Comparison of ENCODE assay signal across 10 cellular contexts in the genomic region with DNA sequence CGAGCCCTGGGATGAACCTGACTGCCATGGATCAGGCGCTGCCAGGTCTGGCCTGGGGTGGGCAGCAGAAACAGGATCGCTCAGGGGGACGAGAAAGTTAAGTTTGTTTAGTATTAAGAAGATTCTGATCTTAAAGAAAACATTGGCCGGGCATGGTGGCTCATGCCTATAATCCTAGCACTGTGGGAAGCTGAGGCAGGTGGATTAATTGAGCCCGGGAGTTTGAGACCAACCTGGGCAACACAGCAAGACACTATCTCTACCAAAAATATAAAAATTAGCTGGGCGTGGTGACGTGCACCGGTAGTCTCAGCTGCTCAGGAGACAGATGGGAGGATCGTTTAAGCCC. TPM values are rescaled to one million over a fixed set of nuclear protein-coding genes. Genes with fewer than 3 reads are reported as not detected.
DNase-seq lines count a peak whose midpoint lies in the region; ATAC-seq, FAIRE-seq and TF ChIP-seq lines count a peak whose summit lies in the region.
"Had no signal": no experiment of that assay in that cellular context is flagged by ENCODE, and none has a peak within 500 bp of the region (broad histone marks: within the 10 kb centered on the region; RNA-seq: fewer than 3 reads in every experiment).

No MANE protein-coding gene starts in this region.

- no peaks in the 10 kb centered on the region for H4K20me1 ChIP-seq in HepG2 (ENCODE audit: insufficient read depth, low read length)

- no peak for DNase-seq in HepG2 (ENCODE audit: low spot score)
- DNase-seq in right lobe of liver = no peak
- no peak for DNase-seq in activated naive CD8-positive, alpha-beta T cell treated with anti-CD3 and anti-CD28 coated beads, Interleukin-2, amount 10 ng/mL, durations not matched to agents 7 days and 5 days
- no peak for DNase-seq in mesenchymal stem cell
- DNase-seq in uterus = no peak
- DNase-seq: SHP77 had no signal

- H3K36me3 Mint-ChIP-seq in activated naive CD8-positive, alpha-beta T cell treated with anti-CD3 and anti-CD28 coated beads, Interleukin-2, amount 10 ng/mL, durations not matched to agents 7 days and 5 days = no peaks in the 10 kb centered on the region
- H3K36me3 Mint-ChIP-seq: memory B cell had no signal

- peaks cover 10% of the 10 kb centered on the region for H3K79me2 ChIP-seq in HepG2 (ENCODE audit: insufficient read depth, low read length)

- H3K27me3 ChIP-seq in HepG2 (ENCODE audit: control insufficient read depth in 1 of 2, insufficient read depth in 2 of 2, low read length in 2 of 2) (no peaks in the 10 kb centered on the region), right lobe of liver (no peaks in the 10 kb centered on the region), mesenchymal stem cell (ENCODE audit: control insufficient read depth in 1 of 2, insufficient read depth in 1 of 2, low read length in 2 of 2) (no peaks in the 10 kb centered on the region), uterus (no peaks in the 10 kb centered on the region)

- TF ChIP-seq POLR2A in HepG2 (IDR thresholded peaks at IDR 0.05; ENCODE audit: insufficient read depth in 1 of 2, low read depth in 2 of 2, low read length in 2 of 2) (no peak), right lobe of liver (IDR thresholded peaks at IDR 0.05) (no peak), uterus (IDR thresholded peaks at IDR 0.05) (no peak)

- H3K4me3 ChIP-seq in HepG2 (replicated peaks in 1 of 3; ENCODE audit: insufficient read depth in 1 of 3, low read depth in 2 of 3, low read length in 3 of 3) (peak overlapping the region; percentile 34 to 66 (median 54); a peak in 5 of 6 replicates), right lobe of liver (no peak overlapping the region), mesenchymal stem cell (ENCODE audit: insufficient read depth in 1 of 2, low read depth in 1 of 2, low read length in 2 of 2) (peak overlapping the region; percentile 44 to 55), uterus (peak overlapping the region; percentile 22 to 64)

- H3K4me1 ChIP-seq in HepG2 (ENCODE audit: insufficient read depth, low read length) = peaks cover 46% of the 10 kb centered on the region
- peaks cover 0 to 1% (median 0%) of the 10 kb centered on the region in 4 donors for H3K4me1 ChIP-seq in right lobe of liver
- peaks cover 19% of the 10 kb centered on the region for H3K4me1 ChIP-seq in mesenchymal stem cell (ENCODE audit: control insufficient read depth, insufficient read depth, low read depth, low read length)
- H3K4me1 ChIP-seq in uterus = no peaks in the 10 kb centered on the region

- TF ChIP-seq EP300 in HepG2 (IDR thresholded peaks at IDR 0.05; ENCODE audit: low read depth in 2 of 2, low read length in 2 of 2) (no peak), HepG2 (CRISPR knock-in tag; IDR thresholded peaks at IDR 0.05; ENCODE audit: borderline replicate concordance) (no peak)

- peak overlapping the region in 1 of 2 experiments; percentile 48 for H3K18ac ChIP-seq in mesenchymal stem cell (ENCODE audit: low read depth in 1 of 2, low read length in 2 of 2)

- H3K27ac Mint-ChIP-seq in activated naive CD8-positive, alpha-beta T cell treated with anti-CD3 and anti-CD28 coated beads, Interleukin-2, amount 10 ng/mL, durations not matched to agents 7 days and 5 days = no peak overlapping the region
- H3K27ac Mint-ChIP-seq: memory B cell had no signal

- H4K91ac ChIP-seq in mesenchymal stem cell (ENCODE audit: low read length) = no peak overlapping the region

- WGBS in HepG2 (ENCODE audit: low lambda C conversion rate) = 26% methylated on average over 3 of the region's 10 CpGs
- 75% methylated on average over 10 of the region's 10 CpGs for WGBS in right lobe of liver (ENCODE audit: insufficient coverage, low coverage, low lambda C conversion rate, missing lambda C conversion rate)
- WGBS in mesenchymal stem cell = 74% methylated on average over 9 of the region's 10 CpGs

- no peak for TF ChIP-seq CTCF in HepG2 (CRISPR knock-in tag; IDR thresholded peaks at IDR 0.05)
- no peak for TF ChIP-seq CTCF in right lobe of liver (IDR thresholded peaks at IDR 0.05)
- TF ChIP-seq CTCF in uterus (IDR thresholded peaks at IDR 0.05) = no peak

- H2BK120ac ChIP-seq in mesenchymal stem cell (ENCODE audit: low read depth, low read length) = no peak overlapping the region

- peak overlapping the region; percentile 5 for H2BK5ac ChIP-seq in mesenchymal stem cell (ENCODE audit: low read depth, low read length, poor library complexity, severe bottlenecking)

- H2BK15ac ChIP-seq in mesenchymal stem cell (ENCODE audit: low read depth, poor library complexity, severe bottlenecking) = no peak overlapping the region

- no peak for TF ChIP-seq RAD21 in HepG2 (CRISPR knock-in tag; IDR thresholded peaks at IDR 0.05)

- peak overlapping the region in 1 of 2 experiments; percentile 1 for H2BK12ac ChIP-seq in mesenchymal stem cell (ENCODE audit: low read length in 2 of 2)

- H3K27ac ChIP-seq in HepG2 (ENCODE audit: extremely low read length, insufficient read depth, low read length) = no peak overlapping the region
- H3K27ac ChIP-seq in right lobe of liver = peak overlapping the region in 1 of 3 donors; percentile 26
- peak overlapping the region; percentile 70 for H3K27ac ChIP-seq in mesenchymal stem cell (ENCODE audit: low read length, poor library complexity, severe bottlenecking)
- H3K27ac ChIP-seq in uterus = peak overlapping the region; percentile 95 to 98

- no peak overlapping the region for H3K23ac ChIP-seq in mesenchymal stem cell (ENCODE audit: low read length in 2 of 2)

- no peak for FAIRE-seq in HepG2 (lab: Jason Lieb, UNC)

- peak overlapping the region; percentile 64 for H3K4me3 Mint-ChIP-seq in activated naive CD8-positive, alpha-beta T cell treated with anti-CD3 and anti-CD28 coated beads, Interleukin-2, amount 10 ng/mL, durations not matched to agents 7 days and 5 days

- H2AFZ ChIP-seq in HepG2 (ENCODE audit: low read length) (no peak overlapping the region), mesenchymal stem cell (ENCODE audit: low read depth, low read length) (no peak overlapping the region)

- BruUV-seq in HepG2 (replicated peaks; lab: Mats Ljungman, UMichigan) = no TSS peak

- H3K4me1 Mint-ChIP-seq in activated naive CD8-positive, alpha-beta T cell treated with anti-CD3 and anti-CD28 coated beads, Interleukin-2, amount 10 ng/mL, durations not matched to agents 7 days and 5 days = peaks cover 12% of the 10 kb centered on the region

- H3K9ac ChIP-seq in HepG2 (ENCODE audit: insufficient read depth, low read depth, low read length) = peak overlapping the region; percentile 54; the same call in 1 of the 2 replicates
- H3K9ac ChIP-seq in mesenchymal stem cell (ENCODE audit: low read length) = peak overlapping the region; percentile 43

- H3K27me3 Mint-ChIP-seq in activated naive CD8-positive, alpha-beta T cell treated with anti-CD3 and anti-CD28 coated beads, Interleukin-2, amount 10 ng/mL, durations not matched to agents 7 days and 5 days = no peaks in the 10 kb centered on the region
- H3K27me3 Mint-ChIP-seq: memory B cell had no signal

- in situ Hi-C loops in HepG2 (cut with HindIII; ENCODE audit: extremely low pct_ligation_motif_present, low pct_unique_long_range_greater_than_20kb) = no loop called here

- no peak overlapping the region for H4K8ac ChIP-seq in mesenchymal stem cell (ENCODE audit: low read length)

- no peak for ATAC-seq in HepG2
- ATAC-seq in right lobe of liver = no peak
- no peak for ATAC-seq in activated naive CD8-positive, alpha-beta T cell treated with anti-CD3 and anti-CD28 coated beads, Interleukin-2, amount 10 ng/mL, durations not matched to agents 7 days and 5 days (ENCODE audit: low read depth)
- no peak for ATAC-seq in GM18873 (IDR thresholded peaks at IDR 0.05; ENCODE audit: low FRiP score, unreplicated experiment)
- no peak for ATAC-seq in GM21381 (IDR thresholded peaks at IDR 0.05; ENCODE audit: unreplicated experiment)
- no peak for ATAC-seq in activated CD4-positive, CD25-positive, alpha-beta regulatory T cell treated with anti-CD3 and anti-CD28 coated beads, Interleukin-2, amount 50 U/mL, for 24 hours

- H3K9me3 Mint-ChIP-seq in activated naive CD8-positive, alpha-beta T cell treated with anti-CD3 and anti-CD28 coated beads, Interleukin-2, amount 10 ng/mL, durations not matched to agents 7 days and 5 days = no peaks in the 10 kb centered on the region
- H3K9me3 Mint-ChIP-seq: memory B cell had no signal

- H3K9me3 ChIP-seq in HepG2 (ENCODE audit: low read length) (no peaks in the 10 kb centered on the region), right lobe of liver (no peaks in the 10 kb centered on the region), mesenchymal stem cell (ENCODE audit: control insufficient read depth, low read length) (no peaks in the 10 kb centered on the region), uterus (no peaks in the 10 kb centered on the region)

- no peak overlapping the region for H3K4ac ChIP-seq in mesenchymal stem cell (ENCODE audit: low read depth in 1 of 2, low read length in 2 of 2)

- peaks cover 5% of the 10 kb centered on the region for H3K79me1 ChIP-seq in mesenchymal stem cell (replicated peaks; ENCODE audit: low read length, poor library complexity, severe bottlenecking)

- H3K36me3 ChIP-seq in HepG2 (replicated peaks in 1 of 2; ENCODE audit: control insufficient read depth in 1 of 2, insufficient read depth in 2 of 2, low read length in 2 of 2) = no peaks in the 10 kb centered on the region
- H3K36me3 ChIP-seq in right lobe of liver = no peaks in the 10 kb centered on the region
- peaks cover 0 to 7% of the 10 kb centered on the region in 2 experiments for H3K36me3 ChIP-seq in mesenchymal stem cell (ENCODE audit: control insufficient read depth in 1 of 2, insufficient read depth in 2 of 2, low read depth in 1 of 2, low read length in 2 of 2)
- no peaks in the 10 kb centered on the region for H3K36me3 ChIP-seq in uterus

- H3K14ac ChIP-seq in mesenchymal stem cell (ENCODE audit: low read length in 2 of 2) = peak overlapping the region in 1 of 2 experiments; percentile 41

- no peak overlapping the region for H2AK5ac ChIP-seq in mesenchymal stem cell (ENCODE audit: low read length, severe bottlenecking)

- POLR2A ChIA-PET in HepG2 (lab: Yijun Ruan, JAX) = interaction anchor here (0.8 to 2.7 kb wide), 3 partner anchors 23 to 167 kb away, joined by 3 to 16 read pairs (median 3); a partner anchor contains a TSS
- POLR2A ChIA-PET in activated naive CD8-positive, alpha-beta T cell treated with anti-CD3 and anti-CD28 coated beads, Interleukin-2, amount 10 ng/mL, durations not matched to agents 7 days and 5 days (lab: Charles Lee) = no interaction called here

- CTCF ChIA-PET in HepG2 (lab: Yijun Ruan, JAX; ENCODE audit: low intra/inter-chr PET ratio, low total read pairs) = interaction anchor here (3.0 kb wide), 1 partner anchor 160 kb away, joined by 55 read pairs; no protein-coding TSS in a partner anchor

- H3K4me2 ChIP-seq in HepG2 (ENCODE audit: low read depth, low read length) = peak overlapping the region; percentile 75
- H3K4me2 ChIP-seq in mesenchymal stem cell (ENCODE audit: low read length, poor library complexity, severe bottlenecking) = peak overlapping the region; percentile 58

- intact Hi-C loops in HepG2 (cut with micrococcal nuclease; ENCODE audit: unreplicated experiment) = no loop called here
- intact Hi-C loops in right lobe of liver (cut with DNase I) = no loop called here
- intact Hi-C loops in uterus (cut with DNase I; ENCODE audit: low total_unique reads) = no loop called here

RNA-seq across cellular contexts. Expression of a gene that starts 0.7 kb away (rescaled TPM):
- total RNA-seq in HepG2 (2016; rRNA removed; fragmentation: Illumina TruSeq; extraction: Trizol) (119 and 174 TPM in 2 replicates), right lobe of liver (100 to 1,000 TPM in 1 of 6 experiments, 10 to 100 TPM in 5; 46.8 to 124 (median 82.6) TPM), uterus (1,000 to 10,000 TPM; 1,067 to 4,271 (median 2,911) TPM)
- 13.2 and 13.4 TPM in 2 replicates for total RNA-seq in HepG2 (2016; cell fraction: cytosol; rRNA removed; fragmentation: Illumina TruSeq; extraction: Trizol; ENCODE audit: low read depth)
- total RNA-seq in HepG2 (2016; cell fraction: insoluble cytoplasmic fraction; rRNA removed; fragmentation: Illumina TruSeq; extraction: Trizol) = 90.0 and 191 TPM in 2 replicates
- total RNA-seq in HepG2 (2016; cell fraction: membrane; rRNA removed; fragmentation: Illumina TruSeq; extraction: Trizol) = 36.3 and 36.5 TPM in 2 replicates
- total RNA-seq in HepG2 (2016; cell fraction: nucleus; rRNA removed; fragmentation: Illumina TruSeq; extraction: Trizol) = 184 and 199 TPM in 2 replicates
- polyA plus RNA-seq in HepG2 (2011; rRNA removed) = 83.4 and 117 TPM in 2 replicates
- polyA plus RNA-seq in HepG2 (2011; cell fraction: cytosol; rRNA removed) = 51.4 and 75.1 TPM in 2 replicates
- polyA plus RNA-seq in HepG2 (2011; cell fraction: nucleus; rRNA removed) = 546 and 648 TPM in 2 replicates
- polyA plus RNA-seq in HepG2 (2012) = 102 and 157 TPM in 2 replicates
- 12.4 and 15.1 TPM in 2 replicates for polyA plus RNA-seq in HepG2 (2016; cell fraction: cytosol; fragmentation: Illumina TruSeq; extraction: Trizol; ENCODE audit: low read depth)
- polyA plus RNA-seq in HepG2 (2016; cell fraction: insoluble cytoplasmic fraction; fragmentation: Illumina TruSeq; extraction: Trizol; ENCODE audit: low read depth) = 93.9 and 131 TPM in 2 replicates
- 22.9 and 27.1 TPM in 2 replicates for polyA plus RNA-seq in HepG2 (2016; cell fraction: membrane; fragmentation: Illumina TruSeq; extraction: Trizol; ENCODE audit: low read depth)
- polyA plus RNA-seq in HepG2 (2016; cell fraction: nucleus; fragmentation: Illumina TruSeq; extraction: Trizol; ENCODE audit: insufficient read depth, low read depth) = 309 and 326 TPM in 2 replicates
- 637 and 802 TPM in 2 replicates for polyA minus RNA-seq in HepG2 (2011; rRNA and poly(A)+ RNA removed; ENCODE audit: low replicate concordance)
- 304 and 314 TPM in 2 replicates for polyA minus RNA-seq in HepG2 (2011; cell fraction: cytosol; rRNA and poly(A)+ RNA removed)
- 230 and 260 TPM in 2 replicates for polyA minus RNA-seq in HepG2 (2011; cell fraction: nucleus; rRNA and poly(A)+ RNA removed)
- total RNA-seq in activated naive CD8-positive, alpha-beta T cell treated with anti-CD3 and anti-CD28 coated beads, Interleukin-2, amount 10 ng/mL, durations not matched to agents 7 days and 5 days = 100 to 1,000 TPM; 985 to 994 TPM
- polyA plus RNA-seq in mesenchymal stem cell (2013, experiment 1 of 2) = 667 TPM
- 624 TPM for polyA plus RNA-seq in mesenchymal stem cell (2013, experiment 2 of 2)

RNA-seq across cellular contexts. Expression of a gene that starts 4.0 kb away (rescaled TPM):
- total RNA-seq in HepG2 (2016; rRNA removed; fragmentation: Illumina TruSeq; extraction: Trizol) = 10.4 and 14.5 TPM in 2 replicates
- total RNA-seq in HepG2 (2016; cell fraction: cytosol; rRNA removed; fragmentation: Illumina TruSeq; extraction: Trizol; ENCODE audit: low read depth) = 23.2 and 32.8 TPM in 2 replicates
- total RNA-seq in HepG2 (2016; cell fraction: insoluble cytoplasmic fraction; rRNA removed; fragmentation: Illumina TruSeq; extraction: Trizol) = 8.8 and 14.4 TPM in 2 replicates
- total RNA-seq in HepG2 (2016; cell fraction: membrane; rRNA removed; fragmentation: Illumina TruSeq; extraction: Trizol) = 27.8 and 36.0 TPM in 2 replicates
- total RNA-seq in HepG2 (2016; cell fraction: nucleus; rRNA removed; fragmentation: Illumina TruSeq; extraction: Trizol) = 9.2 and 9.7 TPM in 2 replicates
- polyA plus RNA-seq in HepG2 (2011; rRNA removed) = 14.9 and 19.1 TPM in 2 replicates
- polyA plus RNA-seq in HepG2 (2011; cell fraction: cytosol; rRNA removed) = 16.0 and 18.2 TPM in 2 replicates
- polyA plus RNA-seq in HepG2 (2011; cell fraction: nucleus; rRNA removed) = 49.8 and 50.2 TPM in 2 replicates
- 17.5 and 18.8 TPM in 2 replicates for polyA plus RNA-seq in HepG2 (2012)
- polyA plus RNA-seq in HepG2 (2016; cell fraction: cytosol; fragmentation: Illumina TruSeq; extraction: Trizol; ENCODE audit: low read depth) = 74.7 and 108 TPM in 2 replicates
- 25.4 and 35.1 TPM in 2 replicates for polyA plus RNA-seq in HepG2 (2016; cell fraction: insoluble cytoplasmic fraction; fragmentation: Illumina TruSeq; extraction: Trizol; ENCODE audit: low read depth)
- polyA plus RNA-seq in HepG2 (2016; cell fraction: membrane; fragmentation: Illumina TruSeq; extraction: Trizol; ENCODE audit: low read depth) = 69.7 and 96.5 TPM in 2 replicates
- 38.7 and 39.0 TPM in 2 replicates for polyA plus RNA-seq in HepG2 (2016; cell fraction: nucleus; fragmentation: Illumina TruSeq; extraction: Trizol; ENCODE audit: insufficient read depth, low read depth)
- 13.3 and 53.4 TPM in 2 replicates for polyA minus RNA-seq in HepG2 (2011; rRNA and poly(A)+ RNA removed; ENCODE audit: low replicate concordance)
- 9.3 and 9.9 TPM in 2 replicates for polyA minus RNA-seq in HepG2 (2011; cell fraction: cytosol; rRNA and poly(A)+ RNA removed)
- 6.2 and 7.2 TPM in 2 replicates for polyA minus RNA-seq in HepG2 (2011; cell fraction: nucleus; rRNA and poly(A)+ RNA removed)
- 10 to 100 TPM; 19.8 to 28.8 (median 24.2) TPM for total RNA-seq in right lobe of liver
- total RNA-seq in activated naive CD8-positive, alpha-beta T cell treated with anti-CD3 and anti-CD28 coated beads, Interleukin-2, amount 10 ng/mL, durations not matched to agents 7 days and 5 days = 10 to 100 TPM; 66.1 to 68.1 TPM
- 66.4 TPM for polyA plus RNA-seq in mesenchymal stem cell (2013, experiment 1 of 2)
- 66.8 TPM for polyA plus RNA-seq in mesenchymal stem cell (2013, experiment 2 of 2)
- 100 to 1,000 TPM in 1 of 4 donors, 10 to 100 TPM in 3; 13.6 to 118 (median 44.4) TPM for total RNA-seq in uterus

RNA-seq across cellular contexts. Expression of a gene that starts 23.0 kb away (rescaled TPM):
- total RNA-seq in HepG2 (2016; rRNA removed; fragmentation: Illumina TruSeq; extraction: Trizol) (2,381 and 2,883 TPM in 2 replicates), right lobe of liver (1,000 to 10,000 TPM in 5 of 6 experiments, 100 to 1,000 TPM in 1; 899 to 1,899 (median 1,157) TPM), uterus (1,000 to 10,000 TPM; 2,407 to 9,172 (median 4,014) TPM)
- total RNA-seq in HepG2 (2016; cell fraction: cytosol; rRNA removed; fragmentation: Illumina TruSeq; extraction: Trizol; ENCODE audit: low read depth) = 2,845 and 3,163 TPM in 2 replicates
- 2,364 and 2,968 TPM in 2 replicates for total RNA-seq in HepG2 (2016; cell fraction: insoluble cytoplasmic fraction; rRNA removed; fragmentation: Illumina TruSeq; extraction: Trizol)
- total RNA-seq in HepG2 (2016; cell fraction: membrane; rRNA removed; fragmentation: Illumina TruSeq; extraction: Trizol) = 6,021 and 6,074 TPM in 2 replicates
- total RNA-seq in HepG2 (2016; cell fraction: nucleus; rRNA removed; fragmentation: Illumina TruSeq; extraction: Trizol) = 936 and 1,040 TPM in 2 replicates
- 4,713 and 5,167 TPM in 2 replicates for polyA plus RNA-seq in HepG2 (2011; rRNA removed)
- 7,297 and 8,438 TPM in 2 replicates for polyA plus RNA-seq in HepG2 (2011; cell fraction: cytosol; rRNA removed)
- polyA plus RNA-seq in HepG2 (2011; cell fraction: nucleus; rRNA removed) = 1,715 and 1,756 TPM in 2 replicates
- 3,170 and 4,590 TPM in 2 replicates for polyA plus RNA-seq in HepG2 (2012)
- 5,111 and 5,676 TPM in 2 replicates for polyA plus RNA-seq in HepG2 (2016; cell fraction: cytosol; fragmentation: Illumina TruSeq; extraction: Trizol; ENCODE audit: low read depth)
- 3,496 and 3,549 TPM in 2 replicates for polyA plus RNA-seq in HepG2 (2016; cell fraction: insoluble cytoplasmic fraction; fragmentation: Illumina TruSeq; extraction: Trizol; ENCODE audit: low read depth)
- 7,184 and 7,370 TPM in 2 replicates for polyA plus RNA-seq in HepG2 (2016; cell fraction: membrane; fragmentation: Illumina TruSeq; extraction: Trizol; ENCODE audit: low read depth)
- polyA plus RNA-seq in HepG2 (2016; cell fraction: nucleus; fragmentation: Illumina TruSeq; extraction: Trizol; ENCODE audit: insufficient read depth, low read depth) = 1,977 and 1,989 TPM in 2 replicates
- 1,812 and 2,162 TPM in 2 replicates for polyA minus RNA-seq in HepG2 (2011; rRNA and poly(A)+ RNA removed; ENCODE audit: low replicate concordance)
- polyA minus RNA-seq in HepG2 (2011; cell fraction: cytosol; rRNA and poly(A)+ RNA removed) = 929 and 970 TPM in 2 replicates
- 272 and 332 TPM in 2 replicates for polyA minus RNA-seq in HepG2 (2011; cell fraction: nucleus; rRNA and poly(A)+ RNA removed)
- 1,000 to 10,000 TPM; 2,867 to 2,975 TPM for total RNA-seq in activated naive CD8-positive, alpha-beta T cell treated with anti-CD3 and anti-CD28 coated beads, Interleukin-2, amount 10 ng/mL, durations not matched to agents 7 days and 5 days
- 4,138 TPM for polyA plus RNA-seq in mesenchymal stem cell (2013, experiment 1 of 2)
- 3,979 TPM for polyA plus RNA-seq in mesenchymal stem cell (2013, experiment 2 of 2)

RNA-seq across cellular contexts. Expression of a gene that starts 33.9 kb away (rescaled TPM):
- 4.6 and 4.7 TPM in 2 replicates for total RNA-seq in HepG2 (2016; rRNA removed; fragmentation: Illumina TruSeq; extraction: Trizol)
- total RNA-seq in HepG2 (2016; cell fraction: cytosol; rRNA removed; fragmentation: Illumina TruSeq; extraction: Trizol; ENCODE audit: low read depth) = 3.2 and 3.4 TPM in 2 replicates
- 3.9 and 5.0 TPM in 2 replicates for total RNA-seq in HepG2 (2016; cell fraction: insoluble cytoplasmic fraction; rRNA removed; fragmentation: Illumina TruSeq; extraction: Trizol)
- 8.0 and 8.2 TPM in 2 replicates for total RNA-seq in HepG2 (2016; cell fraction: membrane; rRNA removed; fragmentation: Illumina TruSeq; extraction: Trizol)
- 5.1 and 5.8 TPM in 2 replicates for total RNA-seq in HepG2 (2016; cell fraction: nucleus; rRNA removed; fragmentation: Illumina TruSeq; extraction: Trizol)
- polyA plus RNA-seq in HepG2 (2011; rRNA removed) = 12.3 and 16.5 TPM in 2 replicates
- 13.3 and 15.2 TPM in 2 replicates for polyA plus RNA-seq in HepG2 (2011; cell fraction: cytosol; rRNA removed)
- polyA plus RNA-seq in HepG2 (2011; cell fraction: nucleus; rRNA removed) = 17.5 and 18.0 TPM in 2 replicates
- 8.0 and 11.7 TPM in 2 replicates for polyA plus RNA-seq in HepG2 (2012)
- 4.0 and 4.8 TPM in 2 replicates for polyA plus RNA-seq in HepG2 (2016; cell fraction: cytosol; fragmentation: Illumina TruSeq; extraction: Trizol; ENCODE audit: low read depth)
- 4.8 and 4.9 TPM in 2 replicates for polyA plus RNA-seq in HepG2 (2016; cell fraction: insoluble cytoplasmic fraction; fragmentation: Illumina TruSeq; extraction: Trizol; ENCODE audit: low read depth)
- polyA plus RNA-seq in HepG2 (2016; cell fraction: membrane; fragmentation: Illumina TruSeq; extraction: Trizol; ENCODE audit: low read depth) = 9.1 and 9.5 TPM in 2 replicates
- polyA plus RNA-seq in HepG2 (2016; cell fraction: nucleus; fragmentation: Illumina TruSeq; extraction: Trizol; ENCODE audit: insufficient read depth, low read depth) = 5.5 and 8.8 TPM in 2 replicates
- 24.1 and 42.4 TPM in 2 replicates for polyA minus RNA-seq in HepG2 (2011; rRNA and poly(A)+ RNA removed; ENCODE audit: low replicate concordance)
- 5.9 and 6.7 TPM in 2 replicates for polyA minus RNA-seq in HepG2 (2011; cell fraction: cytosol; rRNA and poly(A)+ RNA removed)
- polyA minus RNA-seq in HepG2 (2011; cell fraction: nucleus; rRNA and poly(A)+ RNA removed) = 4.2 and 5.0 TPM in 2 replicates
- 10 to 100 TPM; 11.7 to 19.5 (median 14.9) TPM for total RNA-seq in right lobe of liver
- total RNA-seq in activated naive CD8-positive, alpha-beta T cell treated with anti-CD3 and anti-CD28 coated beads, Interleukin-2, amount 10 ng/mL, durations not matched to agents 7 days and 5 days = 10 to 100 TPM; 20.5 to 26.2 TPM
- 53.5 TPM for polyA plus RNA-seq in mesenchymal stem cell (2013, experiment 1 of 2)
- 52.9 TPM for polyA plus RNA-seq in mesenchymal stem cell (2013, experiment 2 of 2)
- 10 to 100 TPM; 10.2 to 31.8 (median 21.2) TPM for total RNA-seq in uterus

RNA-seq across cellular contexts. Expression of a gene that starts 36.2 kb away (rescaled TPM):
- total RNA-seq in HepG2 (2016; rRNA removed; fragmentation: Illumina TruSeq; extraction: Trizol) (6.3 and 16.8 TPM in 2 replicates), right lobe of liver (10 to 100 TPM; 12.6 to 23.0 (median 17.3) TPM), uterus (10 to 100 TPM; 15.3 to 62.3 (median 20.5) TPM)
- 5.9 and 8.5 TPM in 2 replicates for total RNA-seq in HepG2 (2016; cell fraction: cytosol; rRNA removed; fragmentation: Illumina TruSeq; extraction: Trizol; ENCODE audit: low read depth)
- total RNA-seq in HepG2 (2016; cell fraction: insoluble cytoplasmic fraction; rRNA removed; fragmentation: Illumina TruSeq; extraction: Trizol) = 4.8 and 17.3 TPM in 2 replicates
- 5.5 and 6.3 TPM in 2 replicates for total RNA-seq in HepG2 (2016; cell fraction: membrane; rRNA removed; fragmentation: Illumina TruSeq; extraction: Trizol)
- 17.9 and 26.2 TPM in 2 replicates for total RNA-seq in HepG2 (2016; cell fraction: nucleus; rRNA removed; fragmentation: Illumina TruSeq; extraction: Trizol)
- polyA plus RNA-seq in HepG2 (2011; rRNA removed) = 27.9 and 30.9 TPM in 2 replicates
- polyA plus RNA-seq in HepG2 (2011; cell fraction: cytosol; rRNA removed) = 8.7 and 11.6 TPM in 2 replicates
- polyA plus RNA-seq in HepG2 (2011; cell fraction: nucleus; rRNA removed) = 281 and 287 TPM in 2 replicates
- polyA plus RNA-seq in HepG2 (2012) = 16.8 and 21.1 TPM in 2 replicates
- 2.5 and 2.9 TPM in 2 replicates for polyA plus RNA-seq in HepG2 (2016; cell fraction: cytosol; fragmentation: Illumina TruSeq; extraction: Trizol; ENCODE audit: low read depth)
- polyA plus RNA-seq in HepG2 (2016; cell fraction: insoluble cytoplasmic fraction; fragmentation: Illumina TruSeq; extraction: Trizol; ENCODE audit: low read depth) = 5.3 and 7.9 TPM in 2 replicates
- polyA plus RNA-seq in HepG2 (2016; cell fraction: membrane; fragmentation: Illumina TruSeq; extraction: Trizol; ENCODE audit: low read depth) = 4.2 and 4.6 TPM in 2 replicates
- polyA plus RNA-seq in HepG2 (2016; cell fraction: nucleus; fragmentation: Illumina TruSeq; extraction: Trizol; ENCODE audit: insufficient read depth, low read depth) = 70.8 TPM in 2 replicates
- polyA minus RNA-seq in HepG2 (2011; rRNA and poly(A)+ RNA removed; ENCODE audit: low replicate concordance) = 16.6 and 35.2 TPM in 2 replicates
- 7.0 and 7.2 TPM in 2 replicates for polyA minus RNA-seq in HepG2 (2011; cell fraction: cytosol; rRNA and poly(A)+ RNA removed)
- polyA minus RNA-seq in HepG2 (2011; cell fraction: nucleus; rRNA and poly(A)+ RNA removed) = 23.2 and 28.2 TPM in 2 replicates
- 10 to 100 TPM; 94.7 to 95.3 TPM for total RNA-seq in activated naive CD8-positive, alpha-beta T cell treated with anti-CD3 and anti-CD28 coated beads, Interleukin-2, amount 10 ng/mL, durations not matched to agents 7 days and 5 days
- polyA plus RNA-seq in mesenchymal stem cell (2013, experiment 1 of 2) = 15.9 TPM
- polyA plus RNA-seq in mesenchymal stem cell (2013, experiment 2 of 2) = 14.1 TPM

Comparison
In these comparisons a context has a peak if more than half of its experiments do, and no peak if none do; other contexts are left out.
1. H3K4me3 ChIP-seq: peak in HepG2 (3 of 3), mesenchymal stem cell (2 of 2) and uterus (2 of 2); none in right lobe of liver (0 of 3).